ENCODE assay signal across 17 cellular contexts in genomic region chr10:124117511-124117785, GRCh38. TPM values are rescaled to one million over a fixed set of nuclear protein-coding genes. Genes with fewer than 3 reads are reported as not detected.
DNase-seq lines count a peak whose midpoint lies in the region; ATAC-seq, FAIRE-seq and TF ChIP-seq lines count a peak whose summit lies in the region.
"Had no signal": no experiment of that assay in that cellular context is flagged by ENCODE, and none has a peak within 500 bp of the region (broad histone marks: within the 10 kb centered on the region; RNA-seq: fewer than 3 reads in every experiment).

No MANE protein-coding gene starts in this region.

- H3K27ac ChIP-seq in BLaER1 treated with 17β-estradiol and CSF1 and Interleukin-3, amounts not matched to agents 10 nM and 100 nM: peak overlapping the region in 9 of 11 experiments; percentile 26 to 92 (median 65); a peak in 16 of 22 replicates
- H3K27ac ChIP-seq in kidney (ENCODE audit: low read depth in 2 of 2, low read length in 2 of 2) (no peak overlapping the region), upper lobe of right lung (peak overlapping the region; percentile 30)
- no peak overlapping the region for H3K27ac ChIP-seq in naive thymus-derived CD4-positive, alpha-beta T cell (ENCODE audit: low read depth, low read length)

- H3K9me3 Mint-ChIP-seq in dendritic cell treated with granulocyte-macrophage colony-stimulating factor and Interleukin-4, amounts not matched to agents 40 ng/mL and 50 ng/mL, for 4 days: no peaks in the 10 kb centered on the region
- H3K9me3 Mint-ChIP-seq in naive thymus-derived CD4-positive, alpha-beta T cell: peaks cover 0 to 5% (median 0%) of the 10 kb centered on the region in 11 donors
- H3K9me3 Mint-ChIP-seq: HFFc6 had no signal

- intact Hi-C loops in dendritic cell treated with granulocyte-macrophage colony-stimulating factor and Interleukin-4, amounts not matched to agents 40 ng/mL and 50 ng/mL, for 4 days (cut with micrococcal nuclease): no loop called here
- intact Hi-C loops in kidney (cut with DNase I): no loop called here
- intact Hi-C loops in upper lobe of right lung (cut with DNase I): no loop called here
- intact Hi-C loops in naive thymus-derived CD4-positive, alpha-beta T cell (cut with micrococcal nuclease): no loop called here

- DNase-seq in kidney (peak; percentile 51), upper lobe of right lung (no peak), HCEC 1CT (no peak)
- no peak for DNase-seq in naive thymus-derived CD4-positive, alpha-beta T cell
- DNase-seq: Caco-2; CD8-positive, alpha-beta memory T cell; GF-D8; HFFc6 had no signal

- peaks cover 56 to 87% (median 73%) of the 10 kb centered on the region in 10 experiments for H3K4me1 ChIP-seq in BLaER1 treated with 17β-estradiol and CSF1 and Interleukin-3, amounts not matched to agents 10 nM and 100 nM
- H3K4me1 ChIP-seq in kidney (ENCODE audit: control insufficient read depth in 1 of 2, insufficient read depth in 1 of 2, low read depth in 1 of 2, low read length in 2 of 2): peaks cover 0 to 9% of the 10 kb centered on the region in 2 donors
- H3K4me1 ChIP-seq in upper lobe of right lung: peaks cover 13% of the 10 kb centered on the region
- peaks cover 0 to 11% of the 10 kb centered on the region in 2 donors for H3K4me1 ChIP-seq in naive thymus-derived CD4-positive, alpha-beta T cell (ENCODE audit: control insufficient read depth in 2 of 2, insufficient read depth in 2 of 2, low read length in 2 of 2)
- H3K4me1 ChIP-seq: Caco-2, HAP-1 had no signal

- no peaks in the 10 kb centered on the region for H3K36me3 ChIP-seq in BLaER1 treated with 17β-estradiol and CSF1 and Interleukin-3, amounts not matched to agents 10 nM and 100 nM
- H3K36me3 ChIP-seq in kidney (ENCODE audit: control insufficient read depth in 1 of 2, insufficient read depth in 2 of 2, low read length in 2 of 2): no peaks in the 10 kb centered on the region
- H3K36me3 ChIP-seq in upper lobe of right lung: no peaks in the 10 kb centered on the region
- H3K36me3 ChIP-seq in naive thymus-derived CD4-positive, alpha-beta T cell (ENCODE audit: control insufficient read depth in 2 of 3, insufficient read depth in 3 of 3, low read length in 3 of 3): no peaks in the 10 kb centered on the region
- H3K36me3 ChIP-seq: BE2C, HAP-1 had no signal

- H3K27me3 Mint-ChIP-seq in dendritic cell treated with granulocyte-macrophage colony-stimulating factor and Interleukin-4, amounts not matched to agents 40 ng/mL and 50 ng/mL, for 4 days: peaks cover 21% of the 10 kb centered on the region
- peaks cover 0 to 4% (median 0%) of the 10 kb centered on the region in 5 donors for H3K27me3 Mint-ChIP-seq in naive thymus-derived CD4-positive, alpha-beta T cell

- H3K4me2 ChIP-seq in BLaER1 treated with 17β-estradiol and CSF1 and Interleukin-3, amounts not matched to agents 10 nM and 100 nM: peak overlapping the region; percentile 80 to 93 (median 89)

- peak overlapping the region in 2 of 11 experiments; percentile 34 to 52; a peak in 1 of 22 replicates for H3K9ac ChIP-seq in BLaER1 treated with 17β-estradiol and CSF1 and Interleukin-3, amounts not matched to agents 10 nM and 100 nM
- H3K9ac ChIP-seq in kidney (ENCODE audit: low read length in 2 of 2): no peak overlapping the region

- no peak for TF ChIP-seq CTCF in kidney (IDR thresholded peaks at IDR 0.05; ENCODE audit: borderline replicate concordance, extremely low read depth, insufficient read depth)
- TF ChIP-seq CTCF in upper lobe of right lung (IDR thresholded peaks at IDR 0.05): no peak

- no peaks in the 10 kb centered on the region for H3K36me3 Mint-ChIP-seq in dendritic cell treated with granulocyte-macrophage colony-stimulating factor and Interleukin-4, amounts not matched to agents 40 ng/mL and 50 ng/mL, for 4 days (ENCODE audit: low read depth)
- H3K36me3 Mint-ChIP-seq in naive thymus-derived CD4-positive, alpha-beta T cell: no peaks in the 10 kb centered on the region
- H3K36me3 Mint-ChIP-seq: CD8-positive, alpha-beta memory T cell had no signal

- no peaks in the 10 kb centered on the region for H3K9me3 ChIP-seq in BLaER1 treated with 17β-estradiol and CSF1 and Interleukin-3, amounts not matched to agents 10 nM and 100 nM (replicated peaks in 1 of 11)
- H3K9me3 ChIP-seq in kidney (ENCODE audit: control insufficient read depth in 1 of 2, low read length in 2 of 2) (no peaks in the 10 kb centered on the region), upper lobe of right lung (no peaks in the 10 kb centered on the region)
- H3K9me3 ChIP-seq in naive thymus-derived CD4-positive, alpha-beta T cell (ENCODE audit: control insufficient read depth in 2 of 3, low read length in 3 of 3): no peaks in the 10 kb centered on the region
- H3K9me3 ChIP-seq: BE2C, Caco-2, HAP-1 had no signal

- H3K4me1 Mint-ChIP-seq in dendritic cell treated with granulocyte-macrophage colony-stimulating factor and Interleukin-4, amounts not matched to agents 40 ng/mL and 50 ng/mL, for 4 days (ENCODE audit: low read depth): peaks cover 33% of the 10 kb centered on the region
- no peaks in the 10 kb centered on the region for H3K4me1 Mint-ChIP-seq in naive thymus-derived CD4-positive, alpha-beta T cell
- H3K4me1 Mint-ChIP-seq: CD8-positive, alpha-beta memory T cell had no signal

- FAIRE-seq in kidney (lab: Jason Lieb, UNC): no peak
- FAIRE-seq: A204.1, H1, HepG2, HTR-8/SVneo had no signal

- no peak overlapping the region for H3K4me3 ChIP-seq in BLaER1 treated with 17β-estradiol and CSF1 and Interleukin-3, amounts not matched to agents 10 nM and 100 nM
- H3K4me3 ChIP-seq in kidney (ENCODE audit: low read length in 2 of 2) (no peak overlapping the region), upper lobe of right lung (no peak overlapping the region)
- H3K4me3 ChIP-seq in naive thymus-derived CD4-positive, alpha-beta T cell (ENCODE audit: low read length): no peak overlapping the region
- H3K4me3 ChIP-seq: HAP-1 had no signal

- no peak overlapping the region for H3K4me3 Mint-ChIP-seq in dendritic cell treated with granulocyte-macrophage colony-stimulating factor and Interleukin-4, amounts not matched to agents 40 ng/mL and 50 ng/mL, for 4 days
- H3K4me3 Mint-ChIP-seq in naive thymus-derived CD4-positive, alpha-beta T cell: no peak overlapping the region
- H3K4me3 Mint-ChIP-seq: CD8-positive, alpha-beta memory T cell; HFFc6 had no signal

- H3K27ac Mint-ChIP-seq in dendritic cell treated with granulocyte-macrophage colony-stimulating factor and Interleukin-4, amounts not matched to agents 40 ng/mL and 50 ng/mL, for 4 days: peak overlapping the region; percentile 21
- no peak overlapping the region for H3K27ac Mint-ChIP-seq in naive thymus-derived CD4-positive, alpha-beta T cell
- H3K27ac Mint-ChIP-seq: CD8-positive, alpha-beta memory T cell; HFFc6 had no signal

- no peak for ATAC-seq in upper lobe of right lung
- ATAC-seq in HG03571 (IDR thresholded peaks at IDR 0.05; ENCODE audit: unreplicated experiment): no peak
- no peak for ATAC-seq in naive thymus-derived CD4-positive, alpha-beta T cell
- ATAC-seq: HepG2 had no signal

- no peaks in the 10 kb centered on the region for H4K20me1 ChIP-seq in BLaER1 treated with 17β-estradiol and CSF1 and Interleukin-3, amounts not matched to agents 10 nM and 100 nM

- no peaks in the 10 kb centered on the region for H3K27me3 ChIP-seq in BLaER1 treated with 17β-estradiol and CSF1 and Interleukin-3, amounts not matched to agents 10 nM and 100 nM
- H3K27me3 ChIP-seq in upper lobe of right lung: no peaks in the 10 kb centered on the region
- H3K27me3 ChIP-seq in naive thymus-derived CD4-positive, alpha-beta T cell (ENCODE audit: control insufficient read depth in 2 of 2, insufficient read depth in 2 of 2, low read length in 2 of 2): no peaks in the 10 kb centered on the region
- H3K27me3 ChIP-seq: BE2C had no signal

- POLR2A ChIA-PET in naive thymus-derived CD4-positive, alpha-beta T cell (lab: Charles Lee): no interaction called here

- CTCF ChIA-PET in naive thymus-derived CD4-positive, alpha-beta T cell (lab: Charles Lee): no interaction called here

RNA-seq across cellular contexts. Expression of gene CHST15, which starts 24.1 kb away (rescaled TPM):
- total RNA-seq in kidney (39.7 TPM), upper lobe of right lung (49.2 TPM)
- polyA plus RNA-seq in kidney (ENCODE audit: insufficient read depth, low read depth, low replicate concordance): 2.8 TPM
- 10 to 100 TPM in 1 of 5 experiments, 1 to 10 TPM in 3, under 1 TPM in 1; 0.41 to 43.3 (median 2.4) TPM for total RNA-seq in naive thymus-derived CD4-positive, alpha-beta T cell
- under 1 TPM; 0.27 to 0.32 TPM for polyA plus RNA-seq in naive thymus-derived CD4-positive, alpha-beta T cell
- polyA plus RNA-seq: CD8-positive, alpha-beta memory T cell had no signal

Comparison
In these comparisons a context has a peak if more than half of its experiments do, and no peak if none do; other contexts are left out.
1. H3K27ac ChIP-seq: peak in BLaER1 treated with 17β-estradiol and CSF1 and Interleukin-3, amounts not matched to agents 10 nM and 100 nM (9 of 11) and upper lobe of right lung (single experiment); none in kidney (0 of 2) and naive thymus-derived CD4-positive, alpha-beta T cell (single experiment).